In the genomic region with DNA sequence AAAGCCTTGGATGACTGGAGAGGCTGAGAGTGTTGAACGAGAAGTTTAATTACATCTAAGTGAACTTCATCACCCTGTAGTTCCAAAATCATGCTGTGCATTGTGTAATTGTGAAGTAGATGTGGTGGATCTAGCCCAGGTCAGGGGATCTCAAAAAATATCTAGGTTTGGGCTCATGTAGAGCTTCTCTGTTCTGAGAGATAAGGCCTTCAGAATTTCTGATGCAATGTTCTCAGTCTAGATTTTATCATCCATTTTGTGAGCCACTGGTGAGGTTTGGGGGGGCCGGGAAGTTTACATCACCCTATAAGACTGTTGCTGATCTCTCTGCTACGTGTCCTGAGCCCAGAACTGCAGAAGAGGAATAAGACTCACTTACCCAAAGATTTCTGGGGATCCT, we compare ENCODE assay signal across 36 cellular contexts.
"Had no signal": no experiment of that assay in that cellular context is flagged by ENCODE, and none has a peak within 500 bp of the region (broad histone marks: within the 10 kb centered on the region; RNA-seq: fewer than 3 reads in every experiment).

No MANE protein-coding gene starts in this region.

- H3K4me3 ChIP-seq: adrenal gland, body of pancreas, breast epithelium had no signal

- H3K9me3 Mint-ChIP-seq: activated B cell treated with CpG ODN at 0.5 μM for 24 hours; activated CD4-positive, alpha-beta memory T cell treated with anti-CD3 and anti-CD28 coated beads for 36 hours; activated CD4-positive, alpha-beta T cell treated with anti-CD3 and anti-CD28 coated beads, Interleukin-2, amount 10 ng/mL, durations not matched to agents 24 days and 14 days; activated naive CD4-positive, alpha-beta T cell treated with anti-CD3 and anti-CD28 coated beads for 36 hours; activated naive CD8-positive, alpha-beta T cell treated with anti-CD3 and anti-CD28 coated beads for 36 hours; activated T-cell treated with anti-CD3 and anti-CD28 coated beads, Interleukin-2, amount 50 U/mL, for 4 hours; activated T-helper 1 cell treated with anti-CD3 and anti-CD28 coated beads, Interleukin-12 subunit alpha, Interleukin-12 subunit beta, Interleukin-2, Interleukin-4 antibody, amounts not matched to agents 30 ng/mL and 10 ng/mL and 1 ng/mL, durations not matched to agents 14 hours and 24 hours and 36 hours; activated T-helper 17 cell treated with anti-CD3 and anti-CD28 coated beads, Interleukin-2, amount 50 U/mL, for 72 hours; T-helper 1 cell treated with Interleukin-12 subunit alpha and Interleukin-12 subunit beta and Interleukin-4 antibody, amounts not matched to agents 30 μg/mL and 1 μg/mL, for 36 hours; T-helper 2 cell treated with Interferon-gamma antibody and Interleukin-4, amounts not matched to agents 5 μg/mL and 100 μg/mL, for 36 hours had no signal

- H3K36me3 ChIP-seq: adrenal gland, brain microvascular endothelial cell, breast epithelium had no signal

- H3K36me3 Mint-ChIP-seq: activated CD4-positive, alpha-beta memory T cell treated with anti-CD3 and anti-CD28 coated beads for 36 hours; activated naive CD4-positive, alpha-beta T cell treated with anti-CD3 and anti-CD28 coated beads, Interleukin-2, amount 50 U/mL, for 72 hours; activated naive CD8-positive, alpha-beta T cell treated with anti-CD3 and anti-CD28 coated beads for 36 hours had no signal

- FAIRE-seq: astrocyte, TTC549 had no signal

- H3K9me3 ChIP-seq: adrenal gland, body of pancreas, breast epithelium had no signal

- H3K4me3 Mint-ChIP-seq: activated B cell treated with CpG ODN at 0.5 μM for 24 hours; activated CD4-positive, alpha-beta memory T cell treated with anti-CD3 and anti-CD28 coated beads for 36 hours; activated CD4-positive, alpha-beta T cell treated with anti-CD3 and anti-CD28 coated beads, Interleukin-2, amount 10 ng/mL, durations not matched to agents 24 days and 14 days; activated CD8-positive, alpha-beta T cell treated with anti-CD3 and anti-CD28 coated beads for 36 hours; activated naive CD4-positive, alpha-beta T cell treated with anti-CD3 and anti-CD28 coated beads for 36 hours; activated naive CD8-positive, alpha-beta T cell treated with anti-CD3 and anti-CD28 coated beads for 36 hours; activated T-cell treated with anti-CD3 and anti-CD28 coated beads, Interleukin-2, amount 50 U/mL, for 4 hours; activated T-cell treated with anti-CD3 and anti-CD28 coated beads, Interleukin-2, amount 50 U/mL, for 72 hours; activated T-helper 1 cell treated with anti-CD3 and anti-CD28 coated beads, Interleukin-12 subunit alpha, Interleukin-12 subunit beta, Interleukin-2, Interleukin-4 antibody, amounts not matched to agents 30 ng/mL and 10 ng/mL and 1 ng/mL, durations not matched to agents 14 hours and 24 hours and 36 hours; activated T-helper 17 cell treated with anti-CD3 and anti-CD28 coated beads, Interleukin-2, amount 50 U/mL, for 72 hours; T-helper 1 cell treated with Interleukin-12 subunit alpha and Interleukin-12 subunit beta and Interleukin-4 antibody, amounts not matched to agents 30 μg/mL and 1 μg/mL, for 36 hours; T-helper 2 cell treated with Interferon-gamma antibody and Interleukin-4, amounts not matched to agents 5 μg/mL and 100 μg/mL, for 36 hours had no signal

- ATAC-seq: activated CD8-positive, alpha-beta T cell treated with anti-CD3 and anti-CD28 coated beads for 36 hours; activated naive CD4-positive, alpha-beta T cell treated with anti-CD3 and anti-CD28 coated beads, Interleukin-2, amount 50 U/mL, for 72 hours; activated T-cell treated with anti-CD3 and anti-CD28 coated beads, Interleukin-2, amount 50 U/mL, for 4 hours; activated T-cell treated with anti-CD3 and anti-CD28 coated beads, Interleukin-2, amount 50 U/mL, for 72 hours; activated T-helper 17 cell treated with anti-CD3 and anti-CD28 coated beads, Interleukin-2, amount 50 U/mL, for 72 hours; body of pancreas had no signal

- H3K27me3 ChIP-seq: adrenal gland, body of pancreas, brain microvascular endothelial cell, breast epithelium had no signal

- H3K4me1 Mint-ChIP-seq: activated B cell treated with CpG ODN at 0.5 μM for 24 hours; activated CD4-positive, alpha-beta T cell treated with anti-CD3 and anti-CD28 coated beads, Interleukin-2, amount 10 ng/mL, durations not matched to agents 24 days and 14 days; activated naive CD8-positive, alpha-beta T cell treated with anti-CD3 and anti-CD28 coated beads for 36 hours; activated T-helper 17 cell treated with anti-CD3 and anti-CD28 coated beads, Interleukin-2, amount 50 U/mL, for 72 hours had no signal

- H3K27ac ChIP-seq: adrenal gland, body of pancreas, brain microvascular endothelial cell, breast epithelium, VCaP had no signal

- H3K27ac Mint-ChIP-seq: activated B cell treated with CpG ODN at 0.5 μM for 24 hours; activated CD4-positive, alpha-beta memory T cell treated with anti-CD3 and anti-CD28 coated beads for 36 hours; activated CD4-positive, alpha-beta T cell treated with anti-CD3 and anti-CD28 coated beads, Interleukin-2, amount 10 ng/mL, durations not matched to agents 24 days and 14 days; activated CD8-positive, alpha-beta T cell treated with anti-CD3 and anti-CD28 coated beads for 36 hours; activated naive CD4-positive, alpha-beta T cell treated with anti-CD3 and anti-CD28 coated beads for 36 hours; activated naive CD4-positive, alpha-beta T cell treated with anti-CD3 and anti-CD28 coated beads, Interleukin-2, amount 50 U/mL, for 72 hours; activated naive CD8-positive, alpha-beta T cell treated with anti-CD3 and anti-CD28 coated beads for 36 hours; activated T-cell treated with anti-CD3 and anti-CD28 coated beads, Interleukin-2, amount 50 U/mL, for 72 hours; activated T-helper 1 cell treated with anti-CD3 and anti-CD28 coated beads, Interleukin-12 subunit alpha, Interleukin-12 subunit beta, Interleukin-2, Interleukin-4 antibody, amounts not matched to agents 30 ng/mL and 10 ng/mL and 1 ng/mL, durations not matched to agents 14 hours and 24 hours and 36 hours; activated T-helper 17 cell treated with anti-CD3 and anti-CD28 coated beads, Interleukin-2, amount 50 U/mL, for 72 hours; T-helper 1 cell treated with Interleukin-12 subunit alpha and Interleukin-12 subunit beta and Interleukin-4 antibody, amounts not matched to agents 30 μg/mL and 1 μg/mL, for 36 hours; T-helper 2 cell treated with Interferon-gamma antibody and Interleukin-4, amounts not matched to agents 5 μg/mL and 100 μg/mL, for 36 hours had no signal

- H3K27me3 Mint-ChIP-seq: activated B cell treated with CpG ODN at 0.5 μM for 24 hours; activated CD4-positive, alpha-beta memory T cell treated with anti-CD3 and anti-CD28 coated beads for 36 hours; activated CD4-positive, alpha-beta T cell treated with anti-CD3 and anti-CD28 coated beads, Interleukin-2, amount 10 ng/mL, durations not matched to agents 24 days and 14 days; activated CD8-positive, alpha-beta T cell treated with anti-CD3 and anti-CD28 coated beads for 36 hours; activated naive CD8-positive, alpha-beta T cell treated with anti-CD3 and anti-CD28 coated beads for 36 hours; activated T-helper 17 cell treated with anti-CD3 and anti-CD28 coated beads, Interleukin-2, amount 50 U/mL, for 72 hours had no signal

- DNase-seq: activated B cell treated with CpG ODN at 0.5 μM for 24 hours; activated CD4-positive, alpha-beta memory T cell treated with anti-CD3 and anti-CD28 coated beads for 36 hours; activated CD4-positive, alpha-beta T cell treated with anti-CD3 and anti-CD28 coated beads for 4 hours; activated CD4-positive, alpha-beta T cell treated with anti-CD3 and anti-CD28 coated beads, Interleukin-2, amount 10 ng/mL, durations not matched to agents 24 days and 14 days; activated CD4-positive, alpha-beta T cell treated with anti-CD3 and anti-CD28 coated beads, Interleukin-2, amount 50 U/mL, for 1 hour; activated CD4-positive, alpha-beta T cell treated with anti-CD3 and anti-CD28 coated beads, Interleukin-2, amount 50 U/mL, for 4 hours; activated CD4-positive, CD25-positive, alpha-beta regulatory T cell treated with anti-CD3 and anti-CD28 coated beads, Interleukin-2, amount 50 U/mL, for 72 hours; activated CD8-positive, alpha-beta memory T cell treated with anti-CD3 and anti-CD28 coated beads, Interleukin-2, amount 50 U/mL, for 4 hours; activated CD8-positive, alpha-beta T cell treated with anti-CD3 and anti-CD28 coated beads for 36 hours; activated effector memory CD4-positive, alpha-beta T cell treated with anti-CD3 and anti-CD28 coated beads, Interleukin-2, amount 50 U/mL, for 16 hours; activated gamma-delta T cell treated with Interleukin-2 at 50 U/mL for 16 hours; activated naive CD4-positive, alpha-beta T cell; activated naive CD4-positive, alpha-beta T cell treated with anti-CD3 and anti-CD28 coated beads for 36 hours; activated naive CD4-positive, alpha-beta T cell treated with anti-CD3 and anti-CD28 coated beads, Interleukin-2, amount 50 U/mL, for 16 hours; activated naive CD8-positive, alpha-beta T cell treated with anti-CD3 and anti-CD28 coated beads for 36 hours; activated T-cell treated with anti-CD3 and anti-CD28 coated beads for 4 hours; activated T-cell treated with anti-CD3 and anti-CD28 coated beads, Interleukin-2, amount 50 U/mL, for 1 hour; activated T-cell treated with anti-CD3 and anti-CD28 coated beads, Interleukin-2, amount 50 U/mL, for 4 hours; activated T-cell treated with anti-CD3 and anti-CD28 coated beads, Interleukin-2, amount 50 U/mL, for 72 hours; adrenal gland; amniotic stem cell; aorta; body of pancreas; brain microvascular endothelial cell; central memory CD4-positive, alpha-beta T cell; T-helper 2 cell; T-helper 9 cell had no signal

- H3K4me1 ChIP-seq: adrenal gland, body of pancreas, breast epithelium had no signal
